Comparison of ENCODE assay signal across 8 cellular contexts in the genomic region with DNA sequence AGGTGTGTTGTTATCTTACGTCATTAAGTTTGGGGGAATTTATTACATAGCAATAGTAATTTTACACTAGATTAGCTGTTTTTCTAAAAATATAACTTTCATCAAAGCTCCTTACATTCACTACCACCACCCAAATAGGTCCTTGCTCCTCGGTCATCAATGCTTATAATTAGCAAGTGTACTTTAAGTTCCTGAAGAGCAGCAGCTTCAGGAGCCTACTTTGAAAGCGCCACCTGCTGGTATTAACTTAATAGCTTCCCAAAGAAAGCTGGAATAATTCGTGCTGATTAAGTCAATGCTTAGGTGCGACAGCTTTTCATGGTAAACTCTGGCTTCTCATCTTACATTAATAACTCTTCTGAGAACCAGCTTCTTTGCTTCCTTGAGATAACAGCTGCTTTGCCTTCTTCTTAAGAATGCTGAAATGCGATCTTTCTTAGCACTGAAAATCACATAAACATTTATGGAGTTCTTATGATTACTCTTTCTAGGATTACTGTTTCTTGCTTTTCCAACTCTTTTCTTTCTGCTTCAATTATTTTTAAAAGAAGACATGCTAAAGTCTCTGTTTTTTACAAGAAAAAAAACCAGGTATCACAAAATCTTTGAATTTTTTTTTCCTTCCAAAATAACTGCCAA. TPM values are rescaled to one million over a fixed set of nuclear protein-coding genes. Genes with fewer than 3 reads are reported as not detected.
DNase-seq lines count a peak whose midpoint lies in the region; ATAC-seq, FAIRE-seq and TF ChIP-seq lines count a peak whose summit lies in the region.

No MANE protein-coding gene starts in this region.

- H3K4me1 ChIP-seq in OCI-LY3 (ENCODE audit: low read length) (no peaks in the 10 kb centered on the region), right lobe of liver (peaks cover 0 to 15% (median 7%) of the 10 kb centered on the region in 4 donors)

- 16% methylated on average over 6 of the region's 6 CpGs for WGBS in right lobe of liver (ENCODE audit: insufficient coverage, low coverage, low lambda C conversion rate, missing lambda C conversion rate)

- peak overlapping the region; percentile 42 for H3K4me3 ChIP-seq in OCI-LY3 (ENCODE audit: low read length)
- no peak overlapping the region for H3K4me3 ChIP-seq in right lobe of liver

- intact Hi-C loops in right lobe of liver (cut with DNase I), result no loop called here

- H4K20me1 ChIP-seq in OCI-LY3 (ENCODE audit: insufficient read depth, low read length), result no peaks in the 10 kb centered on the region

- peak; percentile 93 for TF ChIP-seq CTCF in OCI-LY3 (IDR thresholded peaks at IDR 0.05; ENCODE audit: low read depth, low read length)
- TF ChIP-seq CTCF in right lobe of liver (IDR thresholded peaks at IDR 0.05), result peak; percentile 74 to 83 (median 78)

- peak; percentile 54 to 68 (median 62) for ATAC-seq in right lobe of liver
- no peak for ATAC-seq in GM18517 (IDR thresholded peaks at IDR 0.05; ENCODE audit: unreplicated experiment)

- no peaks in the 10 kb centered on the region for H3K36me3 ChIP-seq in OCI-LY3 (replicated peaks; ENCODE audit: low read depth, low read length)
- H3K36me3 ChIP-seq in right lobe of liver, result no peaks in the 10 kb centered on the region

- peak; percentile 1 for DNase-seq in NCI-H2107 (lab: John Stamatoyannopoulos, UW)
- no peak for DNase-seq in NCI-H2107 treated with DMSO at 0.1 percent for 48 hours (lab: John Stamatoyannopoulos, UW; ENCODE audit: unreplicated experiment)
- DNase-seq in HTR-8/SVneo (ENCODE audit: insufficient read length, low spot score), result peak; percentile 51
- peak; percentile 56 for DNase-seq in cerebellum (ENCODE audit: low spot score)
- no peak for DNase-seq in right lobe of liver
- no peak for DNase-seq in NK-92 treated with Interleukin-12 subunit alpha and Interleukin-12 subunit beta, amount 100 ng/mL, for 24 hours (lab: John Stamatoyannopoulos, UW)

- H3K4me2 ChIP-seq in OCI-LY3 (ENCODE audit: low read length), result peak overlapping the region; percentile 52

- H3K79me2 ChIP-seq in OCI-LY3 (ENCODE audit: low read length), result no peaks in the 10 kb centered on the region

- H2AFZ ChIP-seq in OCI-LY3 (ENCODE audit: low read depth, low read length), result no peak overlapping the region

- TF ChIP-seq POLR2A in right lobe of liver (IDR thresholded peaks at IDR 0.05), result no peak

- H3K27me3 ChIP-seq in OCI-LY3 (ENCODE audit: low read depth, low read length), result no peaks in the 10 kb centered on the region
- no peaks in the 10 kb centered on the region for H3K27me3 ChIP-seq in right lobe of liver

- no peak for FAIRE-seq in HTR-8/SVneo (lab: Jason Lieb, UNC)

- H3K9me3 ChIP-seq in OCI-LY3 (ENCODE audit: insufficient read depth, low read length) (no peaks in the 10 kb centered on the region), right lobe of liver (no peaks in the 10 kb centered on the region)

- H3K27ac ChIP-seq in OCI-LY3 (ENCODE audit: low read length), result no peak overlapping the region
- H3K27ac ChIP-seq in right lobe of liver, result no peak overlapping the region

- H3K9ac ChIP-seq in OCI-LY3 (ENCODE audit: low read length), result no peak overlapping the region

RNA-seq across cellular contexts. Expression of a gene that starts 10.0 kb away (rescaled TPM):
- 10.9 TPM for total RNA-seq in cerebellum
- total RNA-seq in right lobe of liver, result 100 to 1,000 TPM; 251 to 616 (median 411) TPM

RNA-seq across cellular contexts. Expression of a gene that starts 14.6 kb away (rescaled TPM):
- total RNA-seq in cerebellum, result 25.0 TPM
- 1 to 10 TPM; 2.8 to 5.6 (median 4.2) TPM for total RNA-seq in right lobe of liver

Comparison
In these comparisons a context has a peak if more than half of its experiments do, and no peak if none do; other contexts are left out.
1. DNase-seq: peak in NCI-H2107 (single experiment), HTR-8/SVneo (single experiment) and cerebellum (single experiment); none in NCI-H2107 treated with DMSO at 0.1 percent for 48 hours (single experiment), right lobe of liver (0 of 3) and NK-92 treated with Interleukin-12 subunit alpha and Interleukin-12 subunit beta, amount 100 ng/mL, for 24 hours (single experiment).
2. RNA of a gene that starts 10.0 kb away (total RNA-seq): 251 to 616 TPM in right lobe of liver; 10.9 TPM in cerebellum (single experiment); every median in the first group is over 10 times any median in the second.